Comparison of ENCODE assay signal across 8 cellular contexts in genomic region chr1:246907472-246907871, GRCh38. TPM values are rescaled to one million over a fixed set of nuclear protein-coding genes. Genes with fewer than 3 reads are reported as not detected.
DNase-seq lines count a peak whose midpoint lies in the region; ATAC-seq and TF ChIP-seq lines count a peak whose summit lies in the region.

No MANE protein-coding gene starts in this region.

- intact Hi-C loops in adrenal gland (cut with DNase I) (loop anchor here (10.0 kb wide), 1 partner anchor 57 kb away; no protein-coding TSS in a partner anchor), upper lobe of right lung (cut with DNase I) (no loop called here)

- H3K9me3 ChIP-seq in adrenal gland (replicated peaks in 1 of 3) (no peaks in the 10 kb centered on the region), upper lobe of right lung (no peaks in the 10 kb centered on the region)

- no peak overlapping the region for H3K4me3 ChIP-seq in adrenal gland
- H3K4me3 ChIP-seq in upper lobe of right lung = no peak overlapping the region

- H3K27me3 ChIP-seq in adrenal gland (no peaks in the 10 kb centered on the region), upper lobe of right lung (no peaks in the 10 kb centered on the region)

- DNase-seq in A172 (ENCODE audit: low spot score) = peak; percentile 49
- peak; percentile 28 for DNase-seq in GF-D8 (lab: John Stamatoyannopoulos, UW)
- DNase-seq in M059J (ENCODE audit: low read depth) = peak; percentile 46
- DNase-seq in adrenal gland = peak in 4 of 7 donors; percentile 36 to 63 (median 50)
- DNase-seq in inferior parietal cortex (ENCODE audit: extremely low spot score) = peak; percentile 75
- DNase-seq in upper lobe of right lung = no peak
- DNase-seq in ecto neural progenitor cell (ENCODE audit: low spot score) = no peak
- DNase-seq in activated T-cell treated with anti-CD3 and anti-CD28 coated beads for 4 hours = no peak

- WGBS in adrenal gland, 4 donors = 60 to 90% (median 77%) methylated on average over 1 of the region's 1 CpG

- peaks cover 0 to 5% of the 10 kb centered on the region in 2 donors for H3K4me1 ChIP-seq in adrenal gland (replicated peaks in 1 of 2)
- H3K4me1 ChIP-seq in upper lobe of right lung = peaks cover 6% of the 10 kb centered on the region

- ATAC-seq in upper lobe of right lung = peak; percentile 56

- H3K36me3 ChIP-seq in adrenal gland (replicated peaks in 1 of 2) = peaks cover 0 to 59% of the 10 kb centered on the region in 2 donors
- peaks cover 88% of the 10 kb centered on the region for H3K36me3 ChIP-seq in upper lobe of right lung

- TF ChIP-seq POLR2A in adrenal gland (IDR thresholded peaks at IDR 0.05) = no peak

- H3K27ac ChIP-seq in adrenal gland (no peak overlapping the region), upper lobe of right lung (no peak overlapping the region)

- TF ChIP-seq CTCF in adrenal gland (IDR thresholded peaks at IDR 0.05) = peak; percentile 16 to 55 (median 46)
- peak; percentile 45 for TF ChIP-seq CTCF in upper lobe of right lung (IDR thresholded peaks at IDR 0.05)

RNA-seq across cellular contexts. Expression of gene AHCTF1, which starts 24.3 kb away (rescaled TPM):
- total RNA-seq in A172 (2014; rRNA removed; shearing (Covaris generic)) = 53.6 and 63.7 TPM in 2 replicates
- 24.2 and 37.4 TPM in 2 replicates for total RNA-seq in M059J (2014; rRNA removed; shearing (Covaris generic))
- total RNA-seq in adrenal gland (10 to 100 TPM; 21.2 to 42.6 (median 29.1) TPM), upper lobe of right lung (28.8 TPM)
- 10 to 100 TPM in 2 of 3 donors, 1 to 10 TPM in 1; 10.0 to 27.4 (median 11.5) TPM for polyA plus RNA-seq in adrenal gland

Comparison
In these comparisons a context has a peak if more than half of its experiments do, and no peak if none do; other contexts are left out.
1. DNase-seq: peak in A172 (single experiment), GF-D8 (single experiment), M059J (single experiment), adrenal gland (4 of 7) and inferior parietal cortex (single experiment); none in upper lobe of right lung (single experiment), ecto neural progenitor cell (single experiment) and activated T-cell treated with anti-CD3 and anti-CD28 coated beads for 4 hours (single experiment).